In genomic region chr2:240925191-240925575, GRCh38 we compare ENCODE assay signal across 15 cellular contexts. TPM values are rescaled to one million over a fixed set of nuclear protein-coding genes. Genes with fewer than 3 reads are reported as not detected.
DNase-seq lines count a peak whose midpoint lies in the region; ATAC-seq and TF ChIP-seq lines count a peak whose summit lies in the region.
"Had no signal": no experiment of that assay in that cellular context is flagged by ENCODE, and none has a peak within 500 bp of the region (broad histone marks: within the 10 kb centered on the region; RNA-seq: fewer than 3 reads in every experiment).

No MANE protein-coding gene starts in this region.

- no peak overlapping the region for H3K4me3 ChIP-seq in endodermal cell (ENCODE audit: low read length)
- H3K4me3 ChIP-seq: A549, HAP-1 had no signal

- no peak overlapping the region for H3K9ac ChIP-seq in endodermal cell (ENCODE audit: extremely low read depth, low read length, poor library complexity, severe bottlenecking)

- DNase-seq in activated CD4-positive, alpha-beta T cell treated with anti-CD3 and anti-CD28 coated beads for 36 hours: no peak
- DNase-seq in activated CD4-positive, alpha-beta T cell treated with anti-CD3 and anti-CD28 coated beads for 1 hour: no peak
- peak; percentile 4 for DNase-seq in activated T-cell treated with anti-CD3 and anti-CD28 coated beads, Interleukin-2, amount 50 U/mL, for 4 hours
- DNase-seq in islet precursor cell (peak; percentile 47), endodermal cell (no peak)
- peak in 1 of 2 donors; percentile 11 for DNase-seq in stimulated activated naive CD8-positive, alpha-beta T cell treated with anti-CD3 and anti-CD28 coated beads, Interleukin-15, amount 100 ng/mL, for 72 hours
- DNase-seq: NCI-H1105 treated with DMSO at 0.1 percent for 48 hours had no signal

- WGBS in endodermal cell (ENCODE audit: insufficient coverage in 1 of 2, insufficient read length in 1 of 2), 2 experiments: 95 to 96% methylated on average over 9 to 14 of the region's 14 CpGs

- intact Hi-C loops in activated CD4-positive, alpha-beta T cell treated with anti-CD3 and anti-CD28 coated beads for 36 hours (cut with DNase I, micrococcal nuclease): no loop called here

- H3K36me3 ChIP-seq in endodermal cell (ENCODE audit: control insufficient read depth, insufficient read depth, low read length): no peaks in the 10 kb centered on the region
- H3K36me3 ChIP-seq: HAP-1 had no signal

- H3K4me1 ChIP-seq in endodermal cell (ENCODE audit: control insufficient read depth, insufficient read depth, low read length): no peaks in the 10 kb centered on the region
- H3K4me1 ChIP-seq: HAP-1 had no signal

- CTCF ChIA-PET in activated CD4-positive, alpha-beta T cell treated with anti-CD3 and anti-CD28 coated beads for 36 hours (lab: Charles Lee): no interaction called here

- no peak overlapping the region for H3K4me3 Mint-ChIP-seq in activated CD4-positive, alpha-beta T cell treated with anti-CD3 and anti-CD28 coated beads for 36 hours
- H3K4me3 Mint-ChIP-seq in activated T-cell treated with anti-CD3 and anti-CD28 coated beads, Interleukin-2, amount 50 U/mL, for 4 hours: no peak overlapping the region
- no peak overlapping the region for H3K4me3 Mint-ChIP-seq in stimulated activated naive CD8-positive, alpha-beta T cell treated with anti-CD3 and anti-CD28 coated beads, Interleukin-15, amount 100 ng/mL, for 72 hours
- no peak overlapping the region for H3K4me3 Mint-ChIP-seq in endodermal cell

- no peak overlapping the region for H3K27ac Mint-ChIP-seq in activated CD4-positive, alpha-beta T cell treated with anti-CD3 and anti-CD28 coated beads for 36 hours
- H3K27ac Mint-ChIP-seq in stimulated activated naive CD8-positive, alpha-beta T cell treated with anti-CD3 and anti-CD28 coated beads, Interleukin-15, amount 100 ng/mL, for 72 hours: no peak overlapping the region
- no peak overlapping the region for H3K27ac Mint-ChIP-seq in endodermal cell

- no peaks in the 10 kb centered on the region for H3K36me3 Mint-ChIP-seq in activated CD4-positive, alpha-beta T cell treated with anti-CD3 and anti-CD28 coated beads for 36 hours (ENCODE audit: low read depth)
- no peaks in the 10 kb centered on the region for H3K36me3 Mint-ChIP-seq in activated T-cell treated with anti-CD3 and anti-CD28 coated beads, Interleukin-2, amount 50 U/mL, for 4 hours (ENCODE audit: insufficient read depth)
- H3K36me3 Mint-ChIP-seq in endodermal cell (ENCODE audit: low read depth): no peaks in the 10 kb centered on the region

- POLR2A ChIA-PET in activated CD4-positive, alpha-beta T cell treated with anti-CD3 and anti-CD28 coated beads for 36 hours (lab: Charles Lee): no interaction called here

- no peaks in the 10 kb centered on the region for H3K9me3 Mint-ChIP-seq in activated CD4-positive, alpha-beta T cell treated with anti-CD3 and anti-CD28 coated beads for 36 hours (ENCODE audit: low read depth)
- H3K9me3 Mint-ChIP-seq in activated T-cell treated with anti-CD3 and anti-CD28 coated beads, Interleukin-2, amount 50 U/mL, for 4 hours: no peaks in the 10 kb centered on the region
- no peaks in the 10 kb centered on the region for H3K9me3 Mint-ChIP-seq in stimulated activated naive CD8-positive, alpha-beta T cell treated with anti-CD3 and anti-CD28 coated beads, Interleukin-15, amount 100 ng/mL, for 72 hours
- H3K9me3 Mint-ChIP-seq in endodermal cell: no peaks in the 10 kb centered on the region

- no peak for TF ChIP-seq CTCF in endodermal cell (conservative IDR thresholded peaks at IDR 0.05)

- peak; percentile 16 for ATAC-seq in activated CD4-positive, alpha-beta T cell treated with anti-CD3 and anti-CD28 coated beads for 36 hours
- ATAC-seq in activated T-cell treated with anti-CD3 and anti-CD28 coated beads, Interleukin-2, amount 50 U/mL, for 4 hours: no peak
- peak; percentile 14 for ATAC-seq in stimulated activated naive CD8-positive, alpha-beta T cell treated with anti-CD3 and anti-CD28 coated beads, Interleukin-15, amount 100 ng/mL, for 72 hours
- ATAC-seq in GM21526 (IDR thresholded peaks at IDR 0.05; ENCODE audit: low FRiP score, unreplicated experiment) (no peak), HG03469 (IDR thresholded peaks at IDR 0.05; ENCODE audit: unreplicated experiment) (no peak)
- ATAC-seq: right cardiac atrium had no signal

- no peaks in the 10 kb centered on the region for H3K27me3 ChIP-seq in endodermal cell (ENCODE audit: control insufficient read depth, insufficient read depth, low read length, poor library complexity, severe bottlenecking)

- no peaks in the 10 kb centered on the region for H3K9me3 ChIP-seq in endodermal cell (ENCODE audit: control insufficient read depth, low read length)
- H3K9me3 ChIP-seq: A549, HAP-1 had no signal

- H3K4me1 Mint-ChIP-seq in activated CD4-positive, alpha-beta T cell treated with anti-CD3 and anti-CD28 coated beads for 36 hours: no peaks in the 10 kb centered on the region
- H3K4me1 Mint-ChIP-seq in activated T-cell treated with anti-CD3 and anti-CD28 coated beads, Interleukin-2, amount 50 U/mL, for 4 hours (ENCODE audit: low read depth): no peaks in the 10 kb centered on the region
- no peaks in the 10 kb centered on the region for H3K4me1 Mint-ChIP-seq in stimulated activated naive CD8-positive, alpha-beta T cell treated with anti-CD3 and anti-CD28 coated beads, Interleukin-15, amount 100 ng/mL, for 72 hours
- H3K4me1 Mint-ChIP-seq in endodermal cell: no peaks in the 10 kb centered on the region

- H3K27ac ChIP-seq in endodermal cell (ENCODE audit: low read depth, low read length): no peak overlapping the region
- H3K27ac ChIP-seq: A549 had no signal

- no peaks in the 10 kb centered on the region for H3K27me3 Mint-ChIP-seq in activated CD4-positive, alpha-beta T cell treated with anti-CD3 and anti-CD28 coated beads for 36 hours
- H3K27me3 Mint-ChIP-seq in activated T-cell treated with anti-CD3 and anti-CD28 coated beads, Interleukin-2, amount 50 U/mL, for 4 hours (ENCODE audit: low read depth): no peaks in the 10 kb centered on the region
- no peaks in the 10 kb centered on the region for H3K27me3 Mint-ChIP-seq in stimulated activated naive CD8-positive, alpha-beta T cell treated with anti-CD3 and anti-CD28 coated beads, Interleukin-15, amount 100 ng/mL, for 72 hours
- no peaks in the 10 kb centered on the region for H3K27me3 Mint-ChIP-seq in endodermal cell (ENCODE audit: insufficient read depth)

RNA-seq across cellular contexts. Expression of gene CROCC2, which starts 19.0 kb away (rescaled TPM):
- total RNA-seq in activated CD4-positive, alpha-beta T cell treated with anti-CD3 and anti-CD28 coated beads for 36 hours: not detected
- not detected for total RNA-seq in activated T-cell treated with anti-CD3 and anti-CD28 coated beads, Interleukin-2, amount 50 U/mL, for 4 hours
- not detected for total RNA-seq in endodermal cell
- polyA plus RNA-seq in endodermal cell (2013, experiment 1 of 2): not detected
- polyA plus RNA-seq in endodermal cell (2013, experiment 2 of 2): not detected
- total RNA-seq: astrocyte, mononuclear cell, SK-MEL-5 had no signal
- polyA plus RNA-seq: A549, right cardiac atrium had no signal

RNA-seq across cellular contexts. Expression of gene MAB21L4, which starts 29.2 kb away (rescaled TPM):
- total RNA-seq in activated CD4-positive, alpha-beta T cell treated with anti-CD3 and anti-CD28 coated beads for 36 hours: not detected
- total RNA-seq in activated T-cell treated with anti-CD3 and anti-CD28 coated beads, Interleukin-2, amount 50 U/mL, for 4 hours: not detected
- under 1 TPM in 1 of 2 donors, not detected in 1; 0.31 TPM for total RNA-seq in endodermal cell
- not detected for polyA plus RNA-seq in endodermal cell (2013, experiment 1 of 2)
- polyA plus RNA-seq in endodermal cell (2013, experiment 2 of 2): not detected
- total RNA-seq: mononuclear cell, right cardiac atrium, SK-MEL-5 had no signal
- polyA plus RNA-seq: A549, right cardiac atrium had no signal

RNA-seq across cellular contexts. Expression of gene AGXT, which starts 56.6 kb away (rescaled TPM):
- total RNA-seq in activated CD4-positive, alpha-beta T cell treated with anti-CD3 and anti-CD28 coated beads for 36 hours: not detected
- total RNA-seq in activated T-cell treated with anti-CD3 and anti-CD28 coated beads, Interleukin-2, amount 50 U/mL, for 4 hours: under 1 TPM; 0.33 to 0.43 (median 0.34) TPM
- total RNA-seq in endodermal cell: under 1 TPM in 1 of 2 donors, not detected in 1; 0.31 TPM
- polyA plus RNA-seq in endodermal cell (2013, experiment 1 of 2): not detected
- polyA plus RNA-seq in endodermal cell (2013, experiment 2 of 2): not detected
- total RNA-seq: astrocyte, mononuclear cell, right cardiac atrium had no signal
- polyA plus RNA-seq: A549 had no signal

Comparison
In these comparisons a context has a peak if more than half of its experiments do, and no peak if none do; other contexts are left out.
1. ATAC-seq: peak in activated CD4-positive, alpha-beta T cell treated with anti-CD3 and anti-CD28 coated beads for 36 hours (single experiment) and stimulated activated naive CD8-positive, alpha-beta T cell treated with anti-CD3 and anti-CD28 coated beads, Interleukin-15, amount 100 ng/mL, for 72 hours (single experiment); none in activated T-cell treated with anti-CD3 and anti-CD28 coated beads, Interleukin-2, amount 50 U/mL, for 4 hours (0 of 2), GM21526 (single experiment) and HG03469 (single experiment).
2. DNase-seq: peak in activated T-cell treated with anti-CD3 and anti-CD28 coated beads, Interleukin-2, amount 50 U/mL, for 4 hours (single experiment) and islet precursor cell (single experiment); none in activated CD4-positive, alpha-beta T cell treated with anti-CD3 and anti-CD28 coated beads for 36 hours (single experiment), activated CD4-positive, alpha-beta T cell treated with anti-CD3 and anti-CD28 coated beads for 1 hour (single experiment) and endodermal cell (single experiment).